ENCODE assay signal across 17 cellular contexts in the genomic region with DNA sequence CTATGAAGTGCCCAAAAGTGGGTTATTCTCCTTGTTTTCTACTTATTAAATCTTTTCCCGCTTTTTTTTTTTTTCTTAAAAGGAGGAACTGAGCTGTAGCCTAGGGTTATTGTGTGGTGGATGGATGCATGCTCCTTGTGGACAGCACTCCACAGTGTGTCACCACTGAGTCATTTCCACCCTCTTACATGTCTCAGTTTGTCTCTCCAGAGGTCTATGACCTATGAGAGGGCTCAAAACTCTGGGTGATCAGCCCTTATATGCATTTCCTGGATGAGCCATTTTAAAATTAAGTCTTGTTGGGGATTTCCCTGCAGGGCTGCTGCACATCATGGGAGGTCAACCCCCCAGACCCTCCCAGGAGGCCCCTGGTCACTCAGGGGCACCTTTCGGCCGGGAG.
DNase-seq lines count a peak whose midpoint lies in the region; ATAC-seq, FAIRE-seq and TF ChIP-seq lines count a peak whose summit lies in the region.
"Had no signal": no experiment of that assay in that cellular context is flagged by ENCODE, and none has a peak within 500 bp of the region (broad histone marks: within the 10 kb centered on the region; RNA-seq: fewer than 3 reads in every experiment).

No MANE protein-coding gene starts in this region.

- H4K20me1 ChIP-seq in keratinocyte (ENCODE audit: control insufficient read depth, extremely low read depth, insufficient read depth, low read length): no peaks in the 10 kb centered on the region

- peaks cover 16% of the 10 kb centered on the region for H3K4me1 ChIP-seq in keratinocyte (ENCODE audit: control insufficient read depth, extremely low read depth, insufficient read depth, low read length)
- H3K4me1 ChIP-seq in left lung: no peaks in the 10 kb centered on the region
- H3K4me1 ChIP-seq: heart left ventricle, SJCRH30 had no signal

- H3K9ac ChIP-seq in keratinocyte (ENCODE audit: control insufficient read depth, extremely low read depth, insufficient read depth, low read length): peak overlapping the region; percentile 44

- intact Hi-C loops in left lung (cut with DNase I): no loop called here

- no peaks in the 10 kb centered on the region for H3K79me2 ChIP-seq in keratinocyte (ENCODE audit: control insufficient read depth, insufficient read depth, low read length)

- H3K9me3 ChIP-seq in keratinocyte (ENCODE audit: control insufficient read depth, low read depth, low read length) (peaks cover 6% of the 10 kb centered on the region), left lung (peaks cover 0 to 10% of the 10 kb centered on the region in 2 donors)

- no peaks in the 10 kb centered on the region for H3K9me1 ChIP-seq in keratinocyte (ENCODE audit: control insufficient read depth, extremely low read depth, insufficient read depth, low read length)

- ATAC-seq in GM18502 (IDR thresholded peaks at IDR 0.05; ENCODE audit: poor library complexity, unreplicated experiment) (peak; percentile 76), left lung (no peak), HG02588 (IDR thresholded peaks at IDR 0.05; ENCODE audit: unreplicated experiment) (no peak)
- ATAC-seq in activated T-helper 17 cell treated with anti-CD3 and anti-CD28 coated beads, Interleukin-2, amount 50 U/mL, for 72 hours (replicated peaks): peak; percentile 89
- ATAC-seq: heart left ventricle, left lobe of liver had no signal

- FAIRE-seq in keratinocyte (lab: Jason Lieb, UNC): peak; percentile 97

- H3K27ac ChIP-seq in keratinocyte (ENCODE audit: control insufficient read depth, insufficient read depth, low read length) (peak overlapping the region; percentile 73), left lung (no peak overlapping the region)
- H3K27ac ChIP-seq: heart left ventricle, SJCRH30, WERI-Rb-1 had no signal

- H3K4me3 ChIP-seq in keratinocyte (ENCODE audit: control insufficient read depth in 2 of 3, extremely low read depth in 1 of 3, insufficient read depth in 2 of 3, low read depth in 1 of 3, low read length in 3 of 3) (peak overlapping the region in 1 of 3 experiments; percentile 10), left lung (no peak overlapping the region)
- H3K4me3 ChIP-seq: heart left ventricle, SJCRH30 had no signal

- H3K27me3 Mint-ChIP-seq in activated T-helper 17 cell treated with anti-CD3 and anti-CD28 coated beads, Interleukin-2, amount 50 U/mL, for 72 hours: peaks cover 18% of the 10 kb centered on the region

- no peaks in the 10 kb centered on the region for H3K36me3 Mint-ChIP-seq in activated T-helper 17 cell treated with anti-CD3 and anti-CD28 coated beads, Interleukin-2, amount 50 U/mL, for 72 hours (ENCODE audit: low read depth)
- H3K36me3 Mint-ChIP-seq: CD4-positive, CD25-positive, alpha-beta regulatory T cell had no signal

- dilution Hi-C loops in keratinocyte (cut with MboI; ENCODE audit: extremely low pct_ligation_motif_present, low sequenced_read_pairs): no loop called here

- H3K4me2 ChIP-seq in keratinocyte (ENCODE audit: control insufficient read depth, extremely low read depth, insufficient read depth, low read depth, low read length): no peak overlapping the region

- H3K27me3 ChIP-seq in keratinocyte (ENCODE audit: control insufficient read depth, extremely low read depth, insufficient read depth, low read length): no peaks in the 10 kb centered on the region
- H3K27me3 ChIP-seq in left lung: no peaks in the 10 kb centered on the region
- H3K27me3 ChIP-seq: heart left ventricle, SJCRH30 had no signal

- DNase-seq in HS-5 (ENCODE audit: low read depth): peak; percentile 56
- peak; percentile 45 for DNase-seq in keratinocyte (ENCODE audit: low read depth, low spot score)
- no peak for DNase-seq in left lung
- no peak for DNase-seq in AML-193 (lab: John Stamatoyannopoulos, UW)
- no peak for DNase-seq in DMS79 treated with DMSO at 0.1 percent for 48 hours (lab: John Stamatoyannopoulos, UW)
- DNase-seq: CD4-positive, CD25-positive, alpha-beta regulatory T cell; effector CD4-positive, alpha-beta T cell; heart left ventricle; NCI-H187; NCI-H774; nephron progenitor cell; SJCRH30; WERI-Rb-1 had no signal

- H3K27ac Mint-ChIP-seq in activated T-helper 17 cell treated with anti-CD3 and anti-CD28 coated beads, Interleukin-2, amount 50 U/mL, for 72 hours: no peak overlapping the region
- H3K27ac Mint-ChIP-seq: CD4-positive, CD25-positive, alpha-beta regulatory T cell; nephron progenitor cell had no signal

- H3K9me3 Mint-ChIP-seq in activated T-helper 17 cell treated with anti-CD3 and anti-CD28 coated beads, Interleukin-2, amount 50 U/mL, for 72 hours: peaks cover 7% of the 10 kb centered on the region

- TF ChIP-seq CTCF in keratinocyte (optimal IDR thresholded peaks at IDR 0.05 in 1 of 3, IDR thresholded peaks at IDR 0.05 in 1 of 3, conservative IDR thresholded peaks at IDR 0.05 in 1 of 3; ENCODE audit: extremely low read depth in 1 of 3, insufficient read depth in 2 of 3, low read length in 3 of 3) (peak in 1 of 3 experiments; percentile 11), left lung (IDR thresholded peaks at IDR 0.05) (no peak)

- H2AFZ ChIP-seq in keratinocyte (ENCODE audit: control insufficient read depth, low read length): no peak overlapping the region

- H3K4me1 Mint-ChIP-seq in activated T-helper 17 cell treated with anti-CD3 and anti-CD28 coated beads, Interleukin-2, amount 50 U/mL, for 72 hours: no peaks in the 10 kb centered on the region
- H3K4me1 Mint-ChIP-seq: CD4-positive, CD25-positive, alpha-beta regulatory T cell had no signal

- no peak overlapping the region for H3K4me3 Mint-ChIP-seq in activated T-helper 17 cell treated with anti-CD3 and anti-CD28 coated beads, Interleukin-2, amount 50 U/mL, for 72 hours
- H3K4me3 Mint-ChIP-seq: CD4-positive, CD25-positive, alpha-beta regulatory T cell; nephron progenitor cell had no signal

- H3K36me3 ChIP-seq in keratinocyte (ENCODE audit: control insufficient read depth in 2 of 2, extremely low read depth in 1 of 2, insufficient read depth in 2 of 2, low read length in 2 of 2) (no peaks in the 10 kb centered on the region), left lung (no peaks in the 10 kb centered on the region)
- H3K36me3 ChIP-seq: heart left ventricle, SJCRH30, WERI-Rb-1 had no signal

Comparison
In these comparisons a context has a peak if more than half of its experiments do, and no peak if none do; other contexts are left out.
1. ATAC-seq: peak in GM18502 (single experiment) and activated T-helper 17 cell treated with anti-CD3 and anti-CD28 coated beads, Interleukin-2, amount 50 U/mL, for 72 hours (single experiment); none in left lung (single experiment) and HG02588 (single experiment).
2. DNase-seq: peak in HS-5 (single experiment) and keratinocyte (single experiment); none in left lung (0 of 2), AML-193 (0 of 2) and DMS79 treated with DMSO at 0.1 percent for 48 hours (single experiment).